29 cellular contexts compared by ENCODE assay signal in the genomic region with DNA sequence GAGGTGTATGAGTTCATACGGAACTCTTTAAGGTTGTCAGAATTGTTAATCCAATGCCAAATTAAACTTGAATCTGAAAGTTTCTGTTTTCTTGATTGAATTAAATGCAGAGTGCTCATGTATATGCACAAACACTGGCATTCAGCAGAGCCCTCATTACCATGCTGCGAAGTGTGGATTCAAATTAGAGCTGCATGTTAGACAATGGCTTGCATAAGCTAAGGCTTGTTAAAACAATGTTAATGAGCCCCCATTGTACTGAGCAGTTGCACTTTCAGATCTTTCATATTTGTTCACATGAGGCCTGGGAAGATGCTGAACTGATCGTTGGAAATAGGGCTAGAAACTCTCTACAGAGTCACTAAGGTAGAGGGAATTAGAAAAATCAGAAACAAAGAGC.
"Had no signal": no experiment of that assay in that cellular context is flagged by ENCODE, and none has a peak within 500 bp of the region (broad histone marks: within the 10 kb centered on the region; RNA-seq: fewer than 3 reads in every experiment).

No MANE protein-coding gene starts in this region.

- H3K4me1 Mint-ChIP-seq: central memory CD8-positive, alpha-beta T cell; stimulated activated effector memory CD8-positive, alpha-beta T cell treated with anti-CD3 and anti-CD28 coated beads, Interleukin-12 subunit alpha, Interleukin-12 subunit beta, amount 100 ng/mL, for 72 hours; stimulated activated naive CD8-positive, alpha-beta T cell treated with anti-CD3 and anti-CD28 coated beads, Interleukin-15, amount 100 ng/mL, for 72 hours had no signal

- H3K36me3 Mint-ChIP-seq: stimulated activated effector memory CD8-positive, alpha-beta T cell treated with anti-CD3 and anti-CD28 coated beads, Interleukin-12 subunit alpha, Interleukin-12 subunit beta, amount 100 ng/mL, for 72 hours; type B pancreatic cell had no signal

- H3K27ac Mint-ChIP-seq: dendritic cell treated with granulocyte-macrophage colony-stimulating factor and Interleukin-4, amounts not matched to agents 40 ng/mL and 50 ng/mL, for 4 days; nephron; stimulated activated effector memory CD8-positive, alpha-beta T cell treated with anti-CD3 and anti-CD28 coated beads, Interleukin-12 subunit alpha, Interleukin-12 subunit beta, amount 100 ng/mL, for 72 hours; stimulated activated naive CD8-positive, alpha-beta T cell treated with anti-CD3 and anti-CD28 coated beads, Interleukin-15, amount 100 ng/mL, for 72 hours; T-helper 2 cell treated with Interferon-gamma antibody and Interleukin-4, amounts not matched to agents 5 μg/mL and 100 μg/mL, for 36 hours; type B pancreatic cell had no signal

- H3K9me3 Mint-ChIP-seq: dendritic cell treated with granulocyte-macrophage colony-stimulating factor and Interleukin-4, amounts not matched to agents 40 ng/mL and 50 ng/mL, for 4 days; nephron; stimulated activated naive CD8-positive, alpha-beta T cell treated with anti-CD3 and anti-CD28 coated beads, Interleukin-15, amount 100 ng/mL, for 72 hours; type B pancreatic cell had no signal

- H3K27me3 Mint-ChIP-seq: central memory CD8-positive, alpha-beta T cell; dendritic cell treated with granulocyte-macrophage colony-stimulating factor and Interleukin-4, amounts not matched to agents 40 ng/mL and 50 ng/mL, for 4 days; stimulated activated naive CD8-positive, alpha-beta T cell treated with anti-CD3 and anti-CD28 coated beads, Interleukin-15, amount 100 ng/mL, for 72 hours; type B pancreatic cell had no signal

- H3K27me3 ChIP-seq: esophagus muscularis mucosa, foreskin keratinocyte, heart left ventricle, ovary, sigmoid colon had no signal

- H3K27ac ChIP-seq: esophagus muscularis mucosa, foreskin keratinocyte, heart left ventricle, lower lobe of right lung, ovary, prostate gland, sigmoid colon, uterus had no signal

- H3K9me3 ChIP-seq: esophagus muscularis mucosa, heart left ventricle, lower lobe of right lung, ovary, prostate gland, sigmoid colon, uterus had no signal

- H3K36me3 ChIP-seq: esophagus muscularis mucosa, heart left ventricle, lower lobe of right lung, ovary, prostate gland, sigmoid colon, uterus had no signal

- H3K4me3 Mint-ChIP-seq: central memory CD8-positive, alpha-beta T cell; dendritic cell treated with granulocyte-macrophage colony-stimulating factor and Interleukin-4, amounts not matched to agents 40 ng/mL and 50 ng/mL, for 4 days; nephron; stimulated activated effector memory CD8-positive, alpha-beta T cell treated with anti-CD3 and anti-CD28 coated beads, Interleukin-12 subunit alpha, Interleukin-12 subunit beta, amount 100 ng/mL, for 72 hours; stimulated activated naive CD8-positive, alpha-beta T cell treated with anti-CD3 and anti-CD28 coated beads, Interleukin-15, amount 100 ng/mL, for 72 hours; T-helper 2 cell treated with Interferon-gamma antibody and Interleukin-4, amounts not matched to agents 5 μg/mL and 100 μg/mL, for 36 hours; type B pancreatic cell had no signal

- H3K4me3 ChIP-seq: esophagus muscularis mucosa, heart left ventricle, lower lobe of right lung, ovary, prostate gland, sigmoid colon, uterus had no signal

- ATAC-seq: foreskin keratinocyte; heart left ventricle; left lobe of liver; lower lobe of right lung; stimulated activated effector memory CD8-positive, alpha-beta T cell treated with anti-CD3 and anti-CD28 coated beads, Interleukin-12 subunit alpha, Interleukin-12 subunit beta, amount 100 ng/mL, for 72 hours; stimulated activated naive CD8-positive, alpha-beta T cell treated with anti-CD3 and anti-CD28 coated beads, Interleukin-15, amount 100 ng/mL, for 72 hours had no signal

- H3K4me1 ChIP-seq: esophagus muscularis mucosa, foreskin keratinocyte, heart left ventricle, lower lobe of right lung, prostate gland, sigmoid colon, uterus had no signal

- DNase-seq: activated CD4-positive, alpha-beta T cell treated with anti-CD3 and anti-CD28 coated beads for 4 hours; activated CD4-positive, alpha-beta T cell treated with anti-CD3 and anti-CD28 coated beads, Interleukin-2, amount 50 U/mL, for 48 hours; activated CD8-positive, alpha-beta memory T cell treated with anti-CD3 and anti-CD28 coated beads for 24 hours; activated gamma-delta T cell treated with Interleukin-2 at 50 U/mL for 16 hours; activated naive CD4-positive, alpha-beta T cell treated with anti-CD3 and anti-CD28 coated beads, Interleukin-2, amount 50 U/mL, for 16 hours; amniotic stem cell; foreskin keratinocyte; heart left ventricle; hypothalamus; kidney glomerular epithelial cell; lower lobe of right lung; mesenchymal stem cell; ovary; sigmoid colon; small intestine; stimulated activated CD4-positive, alpha-beta T cell treated with anti-CD3 and anti-CD28 coated beads, Interleukin-4, amount 100 ng/mL, for 24 hours; stimulated activated naive CD8-positive, alpha-beta T cell treated with anti-CD3 and anti-CD28 coated beads, Interleukin-15, amount 100 ng/mL, for 72 hours; substantia nigra; T-helper 1 cell; uterus had no signal
